ENCODE assay signal across 8 cellular contexts in genomic region chr1:203172184-203173115, GRCh38. TPM values are rescaled to one million over a fixed set of nuclear protein-coding genes. Genes with fewer than 3 reads are reported as not detected.
A peak's percentile ranks its signal among the peaks of the same experiment; 100 is the strongest.
DNase-seq lines count a peak whose midpoint lies in the region; ATAC-seq lines count a peak whose summit lies in the region.

No MANE protein-coding gene starts in this region.

- H3K9ac ChIP-seq in skeletal muscle tissue (ENCODE audit: low read depth in 1 of 3, low read length in 3 of 3), result peak overlapping the region in 1 of 3 donors; percentile 25

- in situ Hi-C loops in Caki2 (cut with HindIII; ENCODE audit: low pct_unique_long_range_greater_than_20kb, low sequenced_read_pairs), result no loop called here

- H3K4me1 ChIP-seq in skeletal muscle tissue (ENCODE audit: control insufficient read depth in 3 of 3, insufficient read depth in 3 of 3, low read length in 3 of 3), result peaks cover 48 to 55% (median 49%) of the 10 kb centered on the region in 3 donors

- DNase-seq in Caki2 (ENCODE audit: low read depth) (peak; percentile 57), HK-2 (ENCODE audit: unreplicated experiment) (peak; percentile 86), RKO (ENCODE audit: low spot score) (peak; percentile 62), amniotic epithelial cell (ENCODE audit: low read depth) (peak; percentile 45), left cardiac atrium (peak; percentile 63)

- ATAC-seq in left cardiac atrium, result peak; percentile 62 to 64
- ATAC-seq in GM18858 (IDR thresholded peaks at IDR 0.05; ENCODE audit: unreplicated experiment), result no peak
- ATAC-seq in GM18502 (IDR thresholded peaks at IDR 0.05; ENCODE audit: poor library complexity, unreplicated experiment), result no peak

- no peaks in the 10 kb centered on the region for H3K9me3 ChIP-seq in skeletal muscle tissue (ENCODE audit: control insufficient read depth in 3 of 3, low read length in 3 of 3)

- no peaks in the 10 kb centered on the region for H3K27me3 ChIP-seq in skeletal muscle tissue (ENCODE audit: control insufficient read depth in 3 of 3, insufficient read depth in 3 of 3, low read length in 3 of 3)

- no peaks in the 10 kb centered on the region for H3K36me3 ChIP-seq in skeletal muscle tissue (ENCODE audit: control insufficient read depth in 3 of 3, insufficient read depth in 3 of 3, low read length in 3 of 3)

- peak overlapping the region; percentile 73 for H3K27ac ChIP-seq in skeletal muscle tissue (ENCODE audit: low read depth, low read length)

- no peak overlapping the region for H3K4me3 ChIP-seq in skeletal muscle tissue (ENCODE audit: low read length in 3 of 3)

- intact Hi-C loops in left cardiac atrium (cut with DNase I), result loop anchor here in 1 of 2 donors (2.0 to 5.0 kb wide), 3 partner anchors 45 to 135 kb away; no protein-coding TSS in a partner anchor

RNA-seq across cellular contexts. Expression of gene MYBPH, which starts 3.2 kb away (rescaled TPM):
- not detected in 2 replicates for total RNA-seq in Caki2 (2014; rRNA removed; shearing (Covaris generic); ENCODE audit: low replicate concordance)
- not detected for total RNA-seq in left cardiac atrium
- total RNA-seq in skeletal muscle tissue, result 27.7 TPM

RNA-seq across cellular contexts. Expression of gene CHI3L1, which starts 14.1 kb away (rescaled TPM):
- total RNA-seq in Caki2 (2014; rRNA removed; shearing (Covaris generic); ENCODE audit: low replicate concordance), result not detected in 2 replicates
- 10 to 100 TPM in 1 of 2 donors, 1 to 10 TPM in 1; 6.1 to 20.4 TPM for total RNA-seq in left cardiac atrium
- total RNA-seq in skeletal muscle tissue, result 1.0 TPM

RNA-seq across cellular contexts. Expression of gene ADORA1, which starts 44.9 kb away (rescaled TPM):
- total RNA-seq in Caki2 (2014; rRNA removed; shearing (Covaris generic); ENCODE audit: low replicate concordance), result 87.9 and 100 TPM in 2 replicates
- 10 to 100 TPM; 19.9 to 27.9 TPM for total RNA-seq in left cardiac atrium
- 2.1 TPM for total RNA-seq in skeletal muscle tissue

RNA-seq across cellular contexts. Expression of gene CHIT1, which starts 57.0 kb away (rescaled TPM):
- not detected in 2 replicates for total RNA-seq in Caki2 (2014; rRNA removed; shearing (Covaris generic); ENCODE audit: low replicate concordance)
- total RNA-seq in left cardiac atrium, result 1 to 10 TPM in 1 of 2 donors, under 1 TPM in 1; 0.63 to 1.3 TPM
- total RNA-seq in skeletal muscle tissue, result under 0.01 TPM

Comparison
In these comparisons a context has a peak if more than half of its experiments do, and no peak if none do; other contexts are left out.
1. ATAC-seq: peak in left cardiac atrium (2 of 2); none in GM18858 (single experiment) and GM18502 (single experiment).
2. RNA of gene MYBPH, which starts 3.2 kb away (total RNA-seq): 27.7 TPM in skeletal muscle tissue (single experiment); not detected in left cardiac atrium and not detected in Caki2; every median in the first group is over 10 times any median in the second.
3. Peak in every context shown above with its lines, with median percentiles within 50 percentile points of each other: DNase-seq.